26 cellular contexts compared by ENCODE assay signal in the genomic region with DNA sequence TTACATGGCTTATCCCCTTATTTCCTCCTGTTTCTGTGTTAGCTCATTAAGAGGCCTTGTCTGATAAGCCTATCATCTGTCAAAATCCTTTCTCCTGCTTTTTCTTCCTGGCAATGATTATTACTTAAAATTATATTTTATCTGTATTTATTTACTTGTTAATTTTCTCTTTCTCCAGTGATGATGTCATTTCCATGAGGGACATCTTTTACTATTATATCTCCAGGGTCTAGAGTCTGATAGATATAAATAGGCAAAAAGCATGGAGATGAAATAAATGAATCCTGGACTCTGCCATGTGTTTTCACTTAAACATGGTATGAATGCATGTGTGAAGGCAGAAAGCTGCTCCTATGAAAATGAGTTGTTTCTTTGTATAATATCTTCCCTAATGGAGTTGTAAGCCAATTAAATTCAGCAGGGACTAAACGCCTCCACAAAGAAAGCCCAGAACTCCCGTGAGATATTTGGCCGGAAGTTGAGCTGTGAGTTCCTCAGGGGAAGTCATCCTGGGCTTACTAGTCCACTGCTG.
"Had no signal": no experiment of that assay in that cellular context is flagged by ENCODE, and none has a peak within 500 bp of the region (broad histone marks: within the 10 kb centered on the region; RNA-seq: fewer than 3 reads in every experiment).

No MANE protein-coding gene starts in this region.

- DNase-seq: activated B cell treated with CpG ODN at 0.5 μM for 24 hours; activated CD4-positive, alpha-beta T cell treated with anti-CD3 and anti-CD28 coated beads for 1 hour; activated CD4-positive, alpha-beta T cell treated with anti-CD3 and anti-CD28 coated beads, Interleukin-2, amount 10 ng/mL, durations not matched to agents 24 days and 14 days; activated CD4-positive, alpha-beta T cell treated with anti-CD3 and anti-CD28 coated beads, Interleukin-2, amount 50 U/mL, for 48 hours; activated CD8-positive, alpha-beta memory T cell treated with anti-CD3 and anti-CD28 coated beads for 24 hours; activated gamma-delta T cell; activated naive CD4-positive, alpha-beta T cell treated with anti-CD3 and anti-CD28 coated beads for 36 hours; activated T-cell treated with anti-CD3 and anti-CD28 coated beads, Interleukin-2, amount 50 U/mL, for 48 hours; brain microvascular endothelial cell; cerebellar nuclear complex; MG63; MV-4-11; NCI-H1092 treated with DMSO at 0.1 percent for 48 hours; NCI-H1436; NCI-H1694 treated with DMSO at 0.1 percent for 48 hours; NCI-H2029 treated with DMSO at 0.1 percent for 48 hours; NCI-H345; NCI-H510A; NCI-H526 treated with DMSO at 0.1 percent for 48 hours; Peyer's patch; Right ventricle myocardium superior; SJCRH30; T-helper 17 cell; T-helper 9 cell had no signal

- H3K27ac Mint-ChIP-seq: activated B cell treated with CpG ODN at 0.5 μM for 24 hours; activated CD4-positive, alpha-beta T cell treated with anti-CD3 and anti-CD28 coated beads, Interleukin-2, amount 10 ng/mL, durations not matched to agents 24 days and 14 days; activated naive CD4-positive, alpha-beta T cell treated with anti-CD3 and anti-CD28 coated beads for 36 hours; activated naive CD8-positive, alpha-beta T cell; activated T-helper 17 cell treated with anti-CD3 and anti-CD28 coated beads, Interleukin-2, amount 50 U/mL, for 72 hours; T-helper 17 cell had no signal

- ATAC-seq: activated T-helper 17 cell treated with anti-CD3 and anti-CD28 coated beads, Interleukin-2, amount 50 U/mL, for 72 hours; T-helper 17 cell had no signal

- H3K9me3 Mint-ChIP-seq: activated CD4-positive, alpha-beta T cell treated with anti-CD3 and anti-CD28 coated beads, Interleukin-2, amount 10 ng/mL, durations not matched to agents 24 days and 14 days had no signal

- H3K4me3 Mint-ChIP-seq: activated B cell treated with CpG ODN at 0.5 μM for 24 hours; activated CD4-positive, alpha-beta T cell treated with anti-CD3 and anti-CD28 coated beads, Interleukin-2, amount 10 ng/mL, durations not matched to agents 24 days and 14 days; activated naive CD4-positive, alpha-beta T cell treated with anti-CD3 and anti-CD28 coated beads for 36 hours; activated naive CD8-positive, alpha-beta T cell; activated T-helper 17 cell treated with anti-CD3 and anti-CD28 coated beads, Interleukin-2, amount 50 U/mL, for 72 hours; T-helper 17 cell had no signal

- H3K36me3 Mint-ChIP-seq: activated naive CD8-positive, alpha-beta T cell had no signal

- H3K4me1 Mint-ChIP-seq: activated B cell treated with CpG ODN at 0.5 μM for 24 hours; activated CD4-positive, alpha-beta T cell treated with anti-CD3 and anti-CD28 coated beads, Interleukin-2, amount 10 ng/mL, durations not matched to agents 24 days and 14 days; activated T-helper 17 cell treated with anti-CD3 and anti-CD28 coated beads, Interleukin-2, amount 50 U/mL, for 72 hours; T-helper 17 cell had no signal

- H3K27me3 Mint-ChIP-seq: activated B cell treated with CpG ODN at 0.5 μM for 24 hours; activated CD4-positive, alpha-beta T cell treated with anti-CD3 and anti-CD28 coated beads, Interleukin-2, amount 10 ng/mL, durations not matched to agents 24 days and 14 days; activated T-helper 17 cell treated with anti-CD3 and anti-CD28 coated beads, Interleukin-2, amount 50 U/mL, for 72 hours; T-helper 17 cell had no signal
